8 cellular contexts compared by ENCODE assay signal in the genomic region with DNA sequence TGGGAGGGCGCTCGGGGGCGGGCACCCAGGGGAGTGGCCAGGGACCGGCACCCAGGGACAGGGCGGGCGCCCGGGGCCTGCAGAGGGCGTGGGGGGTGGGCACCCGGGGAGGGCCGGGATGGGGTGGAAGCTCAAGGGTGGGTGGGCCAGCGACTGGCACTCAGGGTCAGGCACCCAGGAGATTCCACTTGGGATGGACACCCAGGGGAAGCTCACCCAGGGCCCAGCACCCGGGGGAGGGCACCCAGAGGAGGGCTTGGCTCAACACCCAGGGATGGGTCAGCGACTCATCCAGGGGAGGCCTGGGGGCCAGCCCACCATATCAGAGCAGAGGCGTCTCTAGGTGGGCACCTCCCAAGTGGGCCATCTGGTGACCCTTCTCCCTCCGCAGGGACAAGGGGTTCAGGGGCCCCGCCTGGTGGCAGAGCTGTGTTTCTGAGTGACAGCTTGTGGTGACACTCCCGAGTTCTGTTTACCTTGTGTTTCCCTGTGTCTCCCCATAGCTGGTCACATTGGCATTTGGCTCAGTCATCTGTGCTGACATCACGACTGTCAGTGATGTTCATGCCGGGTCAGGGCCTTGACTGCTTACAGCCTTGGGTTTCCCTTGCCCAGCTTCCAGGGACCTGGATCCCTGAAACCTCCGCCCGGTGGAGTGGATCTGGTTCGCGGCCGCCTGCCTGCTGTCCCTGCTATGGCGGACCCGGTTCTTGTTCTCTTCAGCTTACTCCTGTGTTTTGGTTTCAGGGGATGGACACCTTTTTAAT. TPM values are rescaled to one million over a fixed set of nuclear protein-coding genes. Genes with fewer than 3 reads are reported as not detected.
A peak's percentile ranks its signal among the peaks of the same experiment; 100 is the strongest.
DNase-seq lines count a peak whose midpoint lies in the region; ATAC-seq, FAIRE-seq and TF ChIP-seq lines count a peak whose summit lies in the region.

No MANE protein-coding gene starts in this region.

- H3K27ac Mint-ChIP-seq in activated naive CD8-positive, alpha-beta T cell treated with anti-CD3 and anti-CD28 coated beads, Interleukin-2, amount 10 ng/mL, durations not matched to agents 7 days and 5 days = peak overlapping the region; percentile 94

- no peaks in the 10 kb centered on the region for H3K4me1 ChIP-seq in parathyroid adenoma

- H3K36me3 ChIP-seq in parathyroid adenoma (ENCODE audit: control insufficient read depth, insufficient read depth, low read length) = no peaks in the 10 kb centered on the region

- intact Hi-C loops in Right ventricle myocardium superior (cut with DNase I) = no loop called here

- FAIRE-seq in RCC 7860 (lab: Jason Lieb, UNC) (no peak), urothelium cell line (lab: Jason Lieb, UNC) (no peak)

- H3K27me3 ChIP-seq in parathyroid adenoma (ENCODE audit: control insufficient read depth, insufficient read depth, low read length) = no peaks in the 10 kb centered on the region

- peak; percentile 44 for DNase-seq in DMS153 treated with DMSO at 0.1 percent for 48 hours (lab: John Stamatoyannopoulos, UW; ENCODE audit: unreplicated experiment)
- peak; percentile 77 for DNase-seq in RCC 7860 (ENCODE audit: low spot score)
- no peak for DNase-seq in activated naive CD8-positive, alpha-beta T cell treated with anti-CD3 and anti-CD28 coated beads, Interleukin-2, amount 10 ng/mL, durations not matched to agents 7 days and 5 days
- DNase-seq in Right ventricle myocardium superior = peak; percentile 79
- peak; percentile 52 for DNase-seq in urothelium cell line (ENCODE audit: low spot score)

- no peaks in the 10 kb centered on the region for H3K79me2 ChIP-seq in parathyroid adenoma

- H3K9me3 ChIP-seq in parathyroid adenoma (ENCODE audit: control insufficient read depth, low read length) = no peaks in the 10 kb centered on the region

- H3K4me3 Mint-ChIP-seq in activated naive CD8-positive, alpha-beta T cell treated with anti-CD3 and anti-CD28 coated beads, Interleukin-2, amount 10 ng/mL, durations not matched to agents 7 days and 5 days = peak overlapping the region; percentile 86

- H3K4me2 ChIP-seq in parathyroid adenoma (ENCODE audit: low read length) = peak overlapping the region; percentile 86

- peak overlapping the region; percentile 51 for H3K4me3 ChIP-seq in parathyroid adenoma (ENCODE audit: low read depth, low read length)

- H2AFZ ChIP-seq in parathyroid adenoma = peak overlapping the region; percentile 74

- peak overlapping the region; percentile 88 for H3K27ac ChIP-seq in parathyroid adenoma

- no peaks in the 10 kb centered on the region for H3K27me3 Mint-ChIP-seq in activated naive CD8-positive, alpha-beta T cell treated with anti-CD3 and anti-CD28 coated beads, Interleukin-2, amount 10 ng/mL, durations not matched to agents 7 days and 5 days

- peak; percentile 27 for TF ChIP-seq CTCF in parathyroid adenoma (IDR thresholded peaks at IDR 0.05)

- H3K9me3 Mint-ChIP-seq in activated naive CD8-positive, alpha-beta T cell treated with anti-CD3 and anti-CD28 coated beads, Interleukin-2, amount 10 ng/mL, durations not matched to agents 7 days and 5 days = no peaks in the 10 kb centered on the region

- no peaks in the 10 kb centered on the region for H3K36me3 Mint-ChIP-seq in activated naive CD8-positive, alpha-beta T cell treated with anti-CD3 and anti-CD28 coated beads, Interleukin-2, amount 10 ng/mL, durations not matched to agents 7 days and 5 days

- peak; percentile 4 for ATAC-seq in GM19467 (IDR thresholded peaks at IDR 0.05; ENCODE audit: unreplicated experiment)
- ATAC-seq in HG03571 (IDR thresholded peaks at IDR 0.05; ENCODE audit: unreplicated experiment) = peak; percentile 8
- ATAC-seq in activated naive CD8-positive, alpha-beta T cell treated with anti-CD3 and anti-CD28 coated beads, Interleukin-2, amount 10 ng/mL, durations not matched to agents 7 days and 5 days (ENCODE audit: low read depth) = peak; percentile 2
- ATAC-seq in Right ventricle myocardium superior (ENCODE audit: poor library complexity) = peak; percentile 35

- peaks cover 31% of the 10 kb centered on the region for H3K4me1 Mint-ChIP-seq in activated naive CD8-positive, alpha-beta T cell treated with anti-CD3 and anti-CD28 coated beads, Interleukin-2, amount 10 ng/mL, durations not matched to agents 7 days and 5 days

- no peak overlapping the region for H3K9ac ChIP-seq in parathyroid adenoma

- POLR2A ChIA-PET in activated naive CD8-positive, alpha-beta T cell treated with anti-CD3 and anti-CD28 coated beads, Interleukin-2, amount 10 ng/mL, durations not matched to agents 7 days and 5 days (lab: Charles Lee) = interaction anchor here (0.8 to 3.3 kb wide), 10 partner anchors 10 to 297 kb away, joined by 3 to 62 read pairs (median 7); a partner anchor contains a TSS

RNA-seq across cellular contexts. Expression of a gene that starts 0.7 kb away (rescaled TPM):
- total RNA-seq in activated naive CD8-positive, alpha-beta T cell treated with anti-CD3 and anti-CD28 coated beads, Interleukin-2, amount 10 ng/mL, durations not matched to agents 7 days and 5 days = 10 to 100 TPM in 1 of 2 experiments, 1 to 10 TPM in 1; 9.7 to 12.2 TPM
- 14.8 TPM for total RNA-seq in Right ventricle myocardium superior

RNA-seq across cellular contexts. Expression of a gene that starts 16.6 kb away (rescaled TPM):
- 1 to 10 TPM; 6.2 to 7.7 TPM for total RNA-seq in activated naive CD8-positive, alpha-beta T cell treated with anti-CD3 and anti-CD28 coated beads, Interleukin-2, amount 10 ng/mL, durations not matched to agents 7 days and 5 days
- total RNA-seq in Right ventricle myocardium superior = 1.6 TPM

RNA-seq across cellular contexts. Expression of a gene that starts 26.3 kb away (rescaled TPM):
- 100 to 1,000 TPM; 289 to 327 TPM for total RNA-seq in activated naive CD8-positive, alpha-beta T cell treated with anti-CD3 and anti-CD28 coated beads, Interleukin-2, amount 10 ng/mL, durations not matched to agents 7 days and 5 days
- 143 TPM for total RNA-seq in Right ventricle myocardium superior

RNA-seq across cellular contexts. Expression of a gene that starts 41.5 kb away (rescaled TPM):
- total RNA-seq in activated naive CD8-positive, alpha-beta T cell treated with anti-CD3 and anti-CD28 coated beads, Interleukin-2, amount 10 ng/mL, durations not matched to agents 7 days and 5 days = 10 to 100 TPM; 44.3 to 44.7 TPM
- 316 TPM for total RNA-seq in Right ventricle myocardium superior

RNA-seq across cellular contexts. Expression of a gene that starts 57.3 kb away (rescaled TPM):
- total RNA-seq in activated naive CD8-positive, alpha-beta T cell treated with anti-CD3 and anti-CD28 coated beads, Interleukin-2, amount 10 ng/mL, durations not matched to agents 7 days and 5 days = 10 to 100 TPM; 53.6 to 53.7 TPM
- 65.6 TPM for total RNA-seq in Right ventricle myocardium superior
